In genomic region chr16:86096850-86097249, GRCh38 we compare ENCODE assay signal across 23 cellular contexts.
"Had no signal": no experiment of that assay in that cellular context is flagged by ENCODE, and none has a peak within 500 bp of the region (broad histone marks: within the 10 kb centered on the region; RNA-seq: fewer than 3 reads in every experiment).

No MANE protein-coding gene starts in this region.

- H3K9me3 Mint-ChIP-seq: IgD-negative memory B cell had no signal

- H3K4me1 Mint-ChIP-seq: IgD-negative memory B cell had no signal

- DNase-seq: KBM-7, MV-4-11, NCI-H1048, NCI-H1105, NCI-H1417 treated with DMSO at 0.1 percent for 48 hours, NCI-H146, NCI-H1694 treated with DMSO at 0.1 percent for 48 hours, NCI-H2029, NCI-H2081 treated with DMSO at 0.1 percent for 48 hours, NCI-H2171, NCI-H226, NCI-H446, NCI-H510A, NCI-H524 treated with DMSO at 0.1 percent for 48 hours, NCI-H69, NCI-H774, Right ventricle myocardium superior, RPMI8226, SIG-M5 had no signal

- H3K36me3 ChIP-seq: SJSA1 had no signal

- H3K4me3 ChIP-seq: SJSA1, SK-N-MC had no signal

- H3K27ac ChIP-seq: SJSA1, SK-N-MC had no signal

- H3K4me3 Mint-ChIP-seq: IgD-negative memory B cell had no signal

- H3K27me3 Mint-ChIP-seq: IgD-negative memory B cell had no signal

- H3K9me3 ChIP-seq: SJSA1 had no signal

- H3K27me3 ChIP-seq: SJSA1 had no signal

- FAIRE-seq: RCC 7860 had no signal

- H3K27ac Mint-ChIP-seq: IgD-negative memory B cell had no signal

- H3K36me3 Mint-ChIP-seq: IgD-negative memory B cell had no signal
